In the genomic region with DNA sequence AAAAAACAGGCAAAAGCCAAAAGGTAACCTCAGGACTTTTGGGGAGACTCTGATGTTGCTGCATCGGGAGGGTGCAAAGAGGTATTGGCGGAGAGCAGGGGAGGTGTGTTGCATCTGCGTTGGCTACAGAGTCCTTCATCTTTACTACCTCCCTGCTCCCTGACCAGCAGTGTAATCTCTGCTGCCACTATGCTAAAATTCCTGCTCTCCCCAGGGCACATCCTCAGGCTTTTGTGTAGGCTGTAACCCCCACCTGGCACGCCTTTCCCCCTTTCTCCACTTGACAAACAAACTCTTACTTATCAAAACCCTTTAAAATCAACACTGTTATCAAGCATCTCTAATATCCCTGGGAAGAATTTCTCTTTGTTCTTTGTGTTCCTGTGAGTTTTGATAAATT, we compare ENCODE assay signal across 25 cellular contexts.
"Had no signal": no experiment of that assay in that cellular context is flagged by ENCODE, and none has a peak within 500 bp of the region (broad histone marks: within the 10 kb centered on the region; RNA-seq: fewer than 3 reads in every experiment).

No MANE protein-coding gene starts in this region.

- H3K4me1 ChIP-seq: left lung, psoas muscle, spleen, tibial nerve, uterus had no signal

- H3K27ac ChIP-seq: coronary artery, left lung, ovary, psoas muscle, skin epidermis, spleen, thoracic aorta, tibial nerve, upper lobe of right lung, uterus had no signal

- DNase-seq: dermis blood vessel endothelial cell; effector memory CD8-positive, alpha-beta T cell; hypothalamus; left cardiac atrium; left lung; mesenchymal stem cell; midbrain; naive thymus-derived CD4-positive, alpha-beta T cell; occipital lobe; ovary; posterior cingulate gyrus; psoas muscle; right cardiac atrium; spleen; stimulated activated CD4-positive, alpha-beta T cell treated with anti-CD3 and anti-CD28 coated beads, Interleukin-4, amount 100 ng/mL, for 4 hours; stimulated activated naive CD8-positive, alpha-beta T cell treated with anti-CD3 and anti-CD28 coated beads, Interleukin-15, Interleukin-2, amounts not matched to agents 100 U/mL and 50 U/mL, for 24 hours; substantia nigra; upper lobe of right lung; uterus had no signal

- H3K27me3 Mint-ChIP-seq: effector memory CD8-positive, alpha-beta T cell; stimulated activated memory B cell treated with anti-CD40 and anti-IgM and Interleukin-4, amounts not matched to agents 10 μg/mL and 1 μg/mL and 100 μg/mL, for 72 hours had no signal

- H3K9me3 Mint-ChIP-seq: nephron had no signal

- H3K36me3 Mint-ChIP-seq: stimulated activated memory B cell treated with anti-CD40 and anti-IgM and Interleukin-4, amounts not matched to agents 10 μg/mL and 1 μg/mL and 100 μg/mL, for 72 hours had no signal

- H3K4me1 Mint-ChIP-seq: naive thymus-derived CD4-positive, alpha-beta T cell; stimulated activated memory B cell treated with anti-CD40 and anti-IgM and Interleukin-4, amounts not matched to agents 10 μg/mL and 1 μg/mL and 100 μg/mL, for 72 hours had no signal

- H3K4me3 ChIP-seq: coronary artery, left lung, ovary, psoas muscle, skin epidermis, spleen, thoracic aorta, tibial nerve, upper lobe of right lung, uterus had no signal

- ATAC-seq: effector memory CD8-positive, alpha-beta T cell; left cardiac atrium; left lung; naive thymus-derived CD4-positive, alpha-beta T cell; psoas muscle; right cardiac atrium; stimulated activated memory B cell treated with anti-CD40 and anti-IgM and Interleukin-4, amounts not matched to agents 10 μg/mL and 1 μg/mL and 100 μg/mL, for 72 hours; stimulated activated naive CD8-positive, alpha-beta T cell treated with anti-CD3 and anti-CD28 coated beads, Interleukin-15, Interleukin-2, amounts not matched to agents 100 U/mL and 50 U/mL, for 24 hours; upper lobe of right lung had no signal

- H3K27ac Mint-ChIP-seq: effector memory CD8-positive, alpha-beta T cell; naive thymus-derived CD4-positive, alpha-beta T cell; nephron; stimulated activated memory B cell treated with anti-CD40 and anti-IgM and Interleukin-4, amounts not matched to agents 10 μg/mL and 1 μg/mL and 100 μg/mL, for 72 hours had no signal

- H3K27me3 ChIP-seq: left lung, ovary, spleen, tibial nerve, upper lobe of right lung, uterus had no signal

- H3K9me3 ChIP-seq: left lung, ovary, psoas muscle, thoracic aorta, tibial nerve, upper lobe of right lung, uterus had no signal

- H3K36me3 ChIP-seq: left lung, ovary, spleen, thoracic aorta, tibial nerve, upper lobe of right lung, uterus had no signal

- H3K4me3 Mint-ChIP-seq: effector memory CD8-positive, alpha-beta T cell; naive thymus-derived CD4-positive, alpha-beta T cell; nephron; stimulated activated memory B cell treated with anti-CD40 and anti-IgM and Interleukin-4, amounts not matched to agents 10 μg/mL and 1 μg/mL and 100 μg/mL, for 72 hours had no signal
